ENCODE assay signal across 1 cellular context in genomic region chr4:168384437-168385141, GRCh38.
TF ChIP-seq lines count a peak whose summit lies in the region.

No MANE protein-coding gene starts in this region.

TF ChIP-seq in K562, 482 proteins besides CTCF, POLR2A, EP300 and RAD21 (continued from another document):
- TF ChIP-seq NR0B1 (IDR thresholded peaks at IDR 0.05; ENCODE audit: partially characterized antibody) = no peak
- no peak for TF ChIP-seq ATF1 (CRISPR knock-in tag; IDR thresholded peaks at IDR 0.05)
- peak; percentile 37; the same call in 1 of the 2 replicates for TF ChIP-seq ATF1 (tag; IDR thresholded peaks at IDR 0.05)
- no peak for TF ChIP-seq PRMT5 (CRISPR knock-in tag; IDR thresholded peaks at IDR 0.05)
- no peak for TF ChIP-seq CBFB (CRISPR knock-in tag; IDR thresholded peaks at IDR 0.05)
- no peak for TF ChIP-seq ATF7 (IDR thresholded peaks at IDR 0.05)
- TF ChIP-seq ZNF589 (CRISPR knock-in tag; IDR thresholded peaks at IDR 0.05; ENCODE audit: low read depth) = peak; percentile 53; the same call in 1 of the 2 replicates
- no peak for TF ChIP-seq STAT5B (CRISPR knock-in tag; IDR thresholded peaks at IDR 0.05)
- 0 out of 4 replicates have a peak, but pooled peaks of 1 of the 2 experiments have one; percentile 12 for TF ChIP-seq TRIM24 (IDR thresholded peaks at IDR 0.05)
- no peak for TF ChIP-seq RB1 (IDR thresholded peaks at IDR 0.05; ENCODE audit: low read depth)
- TF ChIP-seq PYGO2 (tag; IDR thresholded peaks at IDR 0.05) = no peak
- no peak for TF ChIP-seq LARP7 (IDR thresholded peaks at IDR 0.05)
- no peak for TF ChIP-seq MTA3 (IDR thresholded peaks at IDR 0.05; ENCODE audit: borderline replicate concordance)
- peak; percentile 88 for TF ChIP-seq ZNF644 (tag; IDR thresholded peaks at IDR 0.05; ENCODE audit: low read depth)
- TF ChIP-seq MEF2D (tag; conservative IDR thresholded peaks at IDR 0.05; ENCODE audit: low read depth) = peak; percentile 86
- no peak for TF ChIP-seq BACH1 (tag; IDR thresholded peaks at IDR 0.05)
